ENCODE assay signal across 21 cellular contexts in the genomic region with DNA sequence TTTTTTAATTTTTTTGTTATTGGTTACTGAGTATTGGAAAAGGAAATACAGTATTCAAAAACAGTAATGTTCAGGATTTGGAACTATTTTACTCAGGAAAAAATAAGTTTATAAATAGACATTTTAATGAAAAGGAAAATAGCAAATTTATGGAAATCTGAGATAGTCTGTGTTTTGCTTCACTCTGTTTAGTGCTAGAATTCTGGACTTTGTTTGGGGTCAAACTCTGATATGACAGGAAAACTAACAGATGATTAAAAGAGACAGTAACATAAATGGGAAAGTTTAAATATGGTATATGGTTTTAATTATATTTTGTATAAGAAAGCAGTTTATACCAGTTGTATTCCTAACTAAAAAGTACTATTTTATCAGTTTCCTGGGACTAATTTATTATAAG.
"Had no signal": no experiment of that assay in that cellular context is flagged by ENCODE, and none has a peak within 500 bp of the region (broad histone marks: within the 10 kb centered on the region; RNA-seq: fewer than 3 reads in every experiment).

No MANE protein-coding gene starts in this region.

- H3K9ac ChIP-seq: parathyroid adenoma had no signal

- H3K27ac ChIP-seq: parathyroid adenoma, thoracic aorta had no signal

- H3K27ac Mint-ChIP-seq: activated naive CD4-positive, alpha-beta T cell treated with anti-CD3 and anti-CD28 coated beads, Interleukin-2, amount 50 U/mL, for 72 hours; naive B cell had no signal

- H3K9me3 ChIP-seq: psoas muscle, thoracic aorta had no signal

- H3K4me3 Mint-ChIP-seq: activated T-cell treated with anti-CD3 and anti-CD28 coated beads, Interleukin-2, amount 50 U/mL, for 72 hours; central memory CD8-positive, alpha-beta T cell; mesothelial cell of epicardium; naive B cell; neural crest cell; T-helper 2 cell treated with Interferon-gamma antibody and Interleukin-4, amounts not matched to agents 5 μg/mL and 100 μg/mL, for 36 hours had no signal

- H3K27me3 Mint-ChIP-seq: central memory CD8-positive, alpha-beta T cell; naive B cell had no signal

- H3K9me3 Mint-ChIP-seq: activated naive CD4-positive, alpha-beta T cell treated with anti-CD3 and anti-CD28 coated beads, Interleukin-2, amount 50 U/mL, for 72 hours; central memory CD8-positive, alpha-beta T cell had no signal

- H2AFZ ChIP-seq: parathyroid adenoma had no signal

- DNase-seq: activated CD4-positive, alpha-beta T cell treated with anti-CD3 and anti-CD28 coated beads for 4 hours; activated CD4-positive, alpha-beta T cell treated with anti-CD3 and anti-CD28 coated beads, Interleukin-2, amount 50 U/mL, for 4 hours; activated CD4-positive, CD25-positive, alpha-beta regulatory T cell; activated naive CD4-positive, alpha-beta T cell; activated T-cell treated with anti-CD3 and anti-CD28 coated beads for 4 hours; activated T-cell treated with anti-CD3 and anti-CD28 coated beads, Interleukin-2, amount 50 U/mL, for 72 hours; dermis blood vessel endothelial cell; effector CD8-positive, alpha-beta T cell; naive B cell; nucleus accumbens; psoas muscle; stimulated activated CD4-positive, alpha-beta T cell treated with anti-CD3 and anti-CD28 coated beads, Interleukin-2, amount 100 ng/mL, for 48 hours; stimulated activated naive CD4-positive, alpha-beta T cell treated with Interleukin-2 at 50 U/mL for 16 hours; trophoblast cell had no signal

- H3K36me3 ChIP-seq: thoracic aorta had no signal

- H3K4me3 ChIP-seq: psoas muscle, thoracic aorta had no signal

- ATAC-seq: activated naive CD4-positive, alpha-beta T cell treated with anti-CD3 and anti-CD28 coated beads, Interleukin-2, amount 50 U/mL, for 72 hours; activated T-cell treated with anti-CD3 and anti-CD28 coated beads, Interleukin-2, amount 50 U/mL, for 72 hours had no signal
